ENCODE assay signal across 19 cellular contexts in genomic region chr15:81101894-81102815, GRCh38. TPM values are rescaled to one million over a fixed set of nuclear protein-coding genes. Genes with fewer than 3 reads are reported as not detected.
DNase-seq lines count a peak whose midpoint lies in the region; ATAC-seq and TF ChIP-seq lines count a peak whose summit lies in the region.
"Had no signal": no experiment of that assay in that cellular context is flagged by ENCODE, and none has a peak within 500 bp of the region (broad histone marks: within the 10 kb centered on the region; RNA-seq: fewer than 3 reads in every experiment).

No MANE protein-coding gene starts in this region.

- H3K9me3 Mint-ChIP-seq in glutamatergic neuron (ENCODE audit: unreplicated experiment) = peaks cover 1% of the 10 kb centered on the region
- no peaks in the 10 kb centered on the region for H3K9me3 Mint-ChIP-seq in naive thymus-derived CD8-positive, alpha-beta T cell
- no peaks in the 10 kb centered on the region for H3K9me3 Mint-ChIP-seq in effector memory CD8-positive, alpha-beta T cell
- H3K9me3 Mint-ChIP-seq: CD8-positive, alpha-beta T cell; T-helper 1 cell treated with Interleukin-12 subunit alpha and Interleukin-12 subunit beta and Interleukin-4 antibody, amounts not matched to agents 30 μg/mL and 1 μg/mL, for 36 hours had no signal

- CTCF ChIA-PET in HEK293 (lab: Yijun Ruan, JAX) = interaction anchor here (0.6 to 19.9 kb wide), 2 partner anchors 162 to 536 kb away, joined by 3 to 530 read pairs; no protein-coding TSS in a partner anchor

- H3K4me3 ChIP-seq in HEK293 (ENCODE audit: low read depth, low read length) = no peak overlapping the region
- H3K4me3 ChIP-seq: BLaER1, SJCRH30 had no signal

- POLR2A ChIA-PET in HEK293 (lab: Yijun Ruan, JAX) = no interaction called here
- POLR2A ChIA-PET in naive thymus-derived CD8-positive, alpha-beta T cell (lab: Charles Lee) = no interaction called here

- H3K27ac ChIP-seq in HEK293 (ENCODE audit: extremely low read depth, low read depth, low read length) = no peak overlapping the region
- H3K27ac ChIP-seq: BLaER1, SJCRH30 had no signal

- H3K36me3 Mint-ChIP-seq in glutamatergic neuron (ENCODE audit: unreplicated experiment) = no peaks in the 10 kb centered on the region
- no peaks in the 10 kb centered on the region for H3K36me3 Mint-ChIP-seq in naive thymus-derived CD8-positive, alpha-beta T cell
- no peaks in the 10 kb centered on the region for H3K36me3 Mint-ChIP-seq in effector memory CD8-positive, alpha-beta T cell (ENCODE audit: insufficient read depth)
- H3K36me3 Mint-ChIP-seq: CD8-positive, alpha-beta T cell had no signal

- H3K27me3 Mint-ChIP-seq in glutamatergic neuron (ENCODE audit: unreplicated experiment) = no peaks in the 10 kb centered on the region
- peaks cover 18 to 41% (median 35%) of the 10 kb centered on the region in 5 donors for H3K27me3 Mint-ChIP-seq in naive thymus-derived CD8-positive, alpha-beta T cell
- H3K27me3 Mint-ChIP-seq in effector memory CD8-positive, alpha-beta T cell = peaks cover 73 to 78% of the 10 kb centered on the region in 2 donors

- TF ChIP-seq CTCF in HEK293 (tag by site-specific recombination; IDR thresholded peaks at IDR 0.05) (no peak), glutamatergic neuron (IDR thresholded peaks at IDR 0.05; ENCODE audit: partially characterized antibody, unreplicated experiment) (no peak), GM13976 (IDR thresholded peaks at IDR 0.05; ENCODE audit: borderline replicate concordance, control extremely low read depth, extremely low read depth, insufficient read depth, missing control alignments) (no peak)

- intact Hi-C loops in sciatic nerve (cut with DNase I) = no loop called here

- H3K9me3 ChIP-seq in HEK293 (ENCODE audit: control insufficient read depth, insufficient read depth, low read depth, low read length) = no peaks in the 10 kb centered on the region
- H3K9me3 ChIP-seq: BLaER1, SJCRH30 had no signal

- H3K4me1 Mint-ChIP-seq in glutamatergic neuron (ENCODE audit: low read depth, unreplicated experiment) = peaks cover 2% of the 10 kb centered on the region
- H3K4me1 Mint-ChIP-seq in naive thymus-derived CD8-positive, alpha-beta T cell = peaks cover 2 to 18% (median 7%) of the 10 kb centered on the region in 4 donors
- no peaks in the 10 kb centered on the region for H3K4me1 Mint-ChIP-seq in effector memory CD8-positive, alpha-beta T cell (ENCODE audit: low read depth in 2 of 2)

- no peaks in the 10 kb centered on the region for H3K4me1 ChIP-seq in HEK293 (ENCODE audit: control insufficient read depth, insufficient read depth, low read length)
- H3K4me1 ChIP-seq: SJCRH30 had no signal

- in situ Hi-C loops in SK-MEL-5 (cut with HindIII; ENCODE audit: low pct_unique_long_range_greater_than_20kb, low sequenced_read_pairs) (no loop called here), GM13976 (cut with MboI; ENCODE audit: low sequenced_read_pairs, unreplicated experiment) (no loop called here)

- H3K36me3 ChIP-seq in HEK293 (ENCODE audit: control insufficient read depth in 2 of 2, insufficient read depth in 1 of 2, low read length in 2 of 2) = no peaks in the 10 kb centered on the region
- H3K36me3 ChIP-seq: BLaER1, SJCRH30 had no signal

- DNase-seq in NCI-H1694 treated with DMSO at 0.1 percent for 48 hours (lab: John Stamatoyannopoulos, UW) = peak; percentile 31
- DNase-seq in SK-MEL-5 (ENCODE audit: low read depth, low spot score) = peak; percentile 14
- no peak for DNase-seq in glutamatergic neuron
- no peak for DNase-seq in GM13976 (ENCODE audit: low spot score)
- no peak for DNase-seq in naive thymus-derived CD8-positive, alpha-beta T cell
- no peak for DNase-seq in effector memory CD8-positive, alpha-beta T cell
- no peak for DNase-seq in sciatic nerve (ENCODE audit: low spot score)
- DNase-seq: CD8-positive, alpha-beta T cell; H7; NCI-H1105; NCI-H146; NCI-H2081; NCI-H510A treated with DMSO at 0.1 percent for 48 hours; NCI-H774; OCI-M1; SJCRH30 had no signal

- H3K27ac Mint-ChIP-seq in glutamatergic neuron (ENCODE audit: unreplicated experiment) = no peak overlapping the region
- H3K27ac Mint-ChIP-seq in naive thymus-derived CD8-positive, alpha-beta T cell = no peak overlapping the region
- H3K27ac Mint-ChIP-seq in effector memory CD8-positive, alpha-beta T cell = no peak overlapping the region
- H3K27ac Mint-ChIP-seq: CD8-positive, alpha-beta T cell; T-helper 1 cell treated with Interleukin-12 subunit alpha and Interleukin-12 subunit beta and Interleukin-4 antibody, amounts not matched to agents 30 μg/mL and 1 μg/mL, for 36 hours had no signal

- ATAC-seq in naive thymus-derived CD8-positive, alpha-beta T cell = no peak
- ATAC-seq in effector memory CD8-positive, alpha-beta T cell (replicated peaks) = no peak
- no peak for ATAC-seq in sciatic nerve
- ATAC-seq: CD8-positive, alpha-beta T cell had no signal

- peak overlapping the region; percentile 14 for H3K4me3 Mint-ChIP-seq in glutamatergic neuron (ENCODE audit: unreplicated experiment)
- H3K4me3 Mint-ChIP-seq in naive thymus-derived CD8-positive, alpha-beta T cell = no peak overlapping the region
- no peak overlapping the region for H3K4me3 Mint-ChIP-seq in effector memory CD8-positive, alpha-beta T cell
- H3K4me3 Mint-ChIP-seq: CD8-positive, alpha-beta T cell; T-helper 1 cell treated with Interleukin-12 subunit alpha and Interleukin-12 subunit beta and Interleukin-4 antibody, amounts not matched to agents 30 μg/mL and 1 μg/mL, for 36 hours had no signal

TF ChIP-seq in HEK293, 187 proteins besides CTCF, POLR2A, EP300 and RAD21:
- TF ChIP-seq ZNF2 (tag by site-specific recombination; IDR thresholded peaks at IDR 0.05) (no peak), ZBTB6 (tag by site-specific recombination; IDR thresholded peaks at IDR 0.05) (peak; percentile 64; the same call in 1 of the 2 replicates)

RNA-seq across cellular contexts. Expression of gene CFAP161, which starts 31.9 kb away (rescaled TPM):
- total RNA-seq in SK-MEL-5 (2014; rRNA removed; shearing (Covaris generic)) = 0.21 and 0.29 TPM in 2 replicates
- 0.17 TPM in 1 of 2 replicates, not detected in the other for polyA plus RNA-seq in SK-MEL-5 (2015; cell fraction: cytosol; rRNA removed)
- 0.37 TPM in 1 of 2 replicates, not detected in the other for polyA plus RNA-seq in SK-MEL-5 (2015; cell fraction: nucleus; rRNA removed)
- total RNA-seq in glutamatergic neuron (ENCODE audit: unreplicated experiment) = 0.39 TPM
- total RNA-seq in naive thymus-derived CD8-positive, alpha-beta T cell = under 1 TPM in 1 of 2 experiments, not detected in 1; 0.21 TPM
- not detected for polyA plus RNA-seq in naive thymus-derived CD8-positive, alpha-beta T cell
- total RNA-seq in sciatic nerve = not detected
- total RNA-seq: CD8-positive, alpha-beta T cell; SJCRH30 had no signal

Comparison
In these comparisons a context has a peak if more than half of its experiments do, and no peak if none do; other contexts are left out.
1. DNase-seq: peak in NCI-H1694 treated with DMSO at 0.1 percent for 48 hours (single experiment) and SK-MEL-5 (single experiment); none in glutamatergic neuron (single experiment), GM13976 (single experiment), naive thymus-derived CD8-positive, alpha-beta T cell (0 of 10), effector memory CD8-positive, alpha-beta T cell (0 of 3) and sciatic nerve (single experiment).